10 cellular contexts compared by ENCODE assay signal in genomic region chr17:71975998-71976649, GRCh38.
A peak's percentile ranks its signal among the peaks of the same experiment; 100 is the strongest.
DNase-seq lines count a peak whose midpoint lies in the region; ATAC-seq and TF ChIP-seq lines count a peak whose summit lies in the region.
"Had no signal": no experiment of that assay in that cellular context is flagged by ENCODE, and none has a peak within 500 bp of the region (broad histone marks: within the 10 kb centered on the region; RNA-seq: fewer than 3 reads in every experiment).

No MANE protein-coding gene starts in this region.

- TF ChIP-seq CTCF in H9 (conservative IDR thresholded peaks at IDR 0.05) (no peak), astrocyte of the spinal cord (IDR thresholded peaks at IDR 0.05; ENCODE audit: low read depth, low read length) (no peak)

- no peak overlapping the region for H3K4ac ChIP-seq in H9 (ENCODE audit: low read depth, low read length)

- in situ Hi-C loops in astrocyte of the spinal cord (cut with HindIII; ENCODE audit: low sequenced_read_pairs), result no loop called here

- CTCF ChIA-PET in activated CD4-positive, alpha-beta memory T cell treated with anti-CD3 and anti-CD28 coated beads for 36 hours (lab: Charles Lee), result no interaction called here

- H3K27me3 ChIP-seq in H9 (ENCODE audit: insufficient read depth, low read length) (no peaks in the 10 kb centered on the region), skeletal muscle satellite cell (ENCODE audit: control insufficient read depth, insufficient read depth, low read length) (no peaks in the 10 kb centered on the region)
- H3K27me3 ChIP-seq: neutrophil had no signal

- H3K79me1 ChIP-seq in H9 (ENCODE audit: insufficient read depth, low read depth, low read length, poor library complexity, severe bottlenecking), result no peaks in the 10 kb centered on the region

- H3K79me2 ChIP-seq in H9 (ENCODE audit: insufficient read depth, low read length), result no peaks in the 10 kb centered on the region

- H3K9ac ChIP-seq in H9 (ENCODE audit: extremely low read depth, insufficient read length, low read length) (no peak overlapping the region), skeletal muscle satellite cell (ENCODE audit: low read depth, low read length) (peak overlapping the region; percentile 81)

- H3K27ac ChIP-seq in H9 (ENCODE audit: insufficient read length, low read depth, low read length), result no peak overlapping the region
- H3K27ac ChIP-seq: neutrophil, VCaP had no signal

- no peaks in the 10 kb centered on the region for H3K36me3 Mint-ChIP-seq in H9 (ENCODE audit: insufficient read depth in 1 of 3, low read depth in 3 of 3)
- no peaks in the 10 kb centered on the region for H3K36me3 Mint-ChIP-seq in activated CD4-positive, alpha-beta memory T cell treated with anti-CD3 and anti-CD28 coated beads for 36 hours

- no peak overlapping the region for H3K14ac ChIP-seq in H9 (ENCODE audit: insufficient read depth, low read length)

- POLR2A ChIA-PET in activated CD4-positive, alpha-beta memory T cell treated with anti-CD3 and anti-CD28 coated beads for 36 hours (lab: Charles Lee), result no interaction called here

- H3K4me2 ChIP-seq in H9 (ENCODE audit: insufficient read depth, insufficient read length, low read length), result no peak overlapping the region
- H3K4me2 ChIP-seq in skeletal muscle satellite cell (ENCODE audit: low read length), result peak overlapping the region; percentile 84

- peak; percentile 69 for DNase-seq in H9
- DNase-seq in astrocyte of the spinal cord (ENCODE audit: low read depth, low spot score), result peak; percentile 96
- peak; percentile 58 to 65 for DNase-seq in hippocampal formation (lab: John Stamatoyannopoulos, UW)
- DNase-seq in activated CD4-positive, alpha-beta memory T cell treated with anti-CD3 and anti-CD28 coated beads for 36 hours, result no peak
- DNase-seq in activated T-cell treated with anti-CD3 and anti-CD28 coated beads, Interleukin-2, amount 50 U/mL, for 48 hours, result no peak
- DNase-seq in NCI-H510A (lab: John Stamatoyannopoulos, UW), result no peak

- no peak overlapping the region for H4K8ac ChIP-seq in H9 (replicated peaks; ENCODE audit: insufficient read length, low read depth, low read length)

- no CpG with 5 or more reads among the region's 15 CpGs for WGBS in H9 (ENCODE audit: extremely low coverage, insufficient read length, low lambda C conversion rate)

- H3K27ac Mint-ChIP-seq in H9, result 0 out of 7 replicates have a peak overlapping the region, but pooled peaks of 1 of the 3 experiments have one; percentile 5
- no peak overlapping the region for H3K27ac Mint-ChIP-seq in activated CD4-positive, alpha-beta memory T cell treated with anti-CD3 and anti-CD28 coated beads for 36 hours

- no peak overlapping the region for H2BK120ac ChIP-seq in H9 (ENCODE audit: low read depth, low read length, poor library complexity, severe bottlenecking)

- no peak overlapping the region for H2AFZ ChIP-seq in H9 (ENCODE audit: low read length)

- H3K23ac ChIP-seq in H9 (ENCODE audit: insufficient read length, low read depth, low read length), result no peak overlapping the region

- H3K4me1 ChIP-seq in H9 (ENCODE audit: insufficient read depth, low read length) (no peaks in the 10 kb centered on the region), skeletal muscle satellite cell (ENCODE audit: control insufficient read depth, insufficient read depth, low read length) (peaks cover 19% of the 10 kb centered on the region)

- no peaks in the 10 kb centered on the region for H4K20me1 ChIP-seq in H9 (ENCODE audit: control insufficient read depth, insufficient read depth, insufficient read length)

- ATAC-seq in HG03159 (IDR thresholded peaks at IDR 0.05; ENCODE audit: unreplicated experiment), result no peak

- no peak overlapping the region for H2BK5ac ChIP-seq in H9 (ENCODE audit: insufficient read length, low read length)

- peaks cover 0 to 2% of the 10 kb centered on the region in 2 experiments; a peak in 1 of 5 replicates for H3K9me3 Mint-ChIP-seq in H9
- peaks cover 8% of the 10 kb centered on the region for H3K9me3 Mint-ChIP-seq in activated CD4-positive, alpha-beta memory T cell treated with anti-CD3 and anti-CD28 coated beads for 36 hours

- H3K4me3 ChIP-seq in astrocyte of the spinal cord (ENCODE audit: low read depth, low read length) (no peak overlapping the region), skeletal muscle satellite cell (ENCODE audit: low read length) (peak overlapping the region; percentile 60)

- H3T11ph ChIP-seq in H9 (ENCODE audit: low read length), result no peak overlapping the region

- H2AK5ac ChIP-seq in H9 (ENCODE audit: insufficient read length, low read length), result no peak overlapping the region

- H3K56ac ChIP-seq in H9 (ENCODE audit: insufficient read length, low read depth, low read length), result no peak overlapping the region

- no peaks in the 10 kb centered on the region for H3K36me3 ChIP-seq in skeletal muscle satellite cell (ENCODE audit: insufficient read depth, low read length)
- H3K36me3 ChIP-seq: neutrophil had no signal

- no peaks in the 10 kb centered on the region for H3K23me2 ChIP-seq in H9 (ENCODE audit: insufficient read length, low read depth, low read length, poor library complexity, severe bottlenecking)

- intact Hi-C loops in activated CD4-positive, alpha-beta memory T cell treated with anti-CD3 and anti-CD28 coated beads for 36 hours (cut with micrococcal nuclease), result no loop called here

- H2BK12ac ChIP-seq in H9 (ENCODE audit: insufficient read length, low read depth, low read length), result no peak overlapping the region

- H3K9me3 ChIP-seq in H9 (ENCODE audit: control insufficient read depth, low read depth, low read length) (no peaks in the 10 kb centered on the region), skeletal muscle satellite cell (replicated peaks; ENCODE audit: low read length) (no peaks in the 10 kb centered on the region)
- H3K9me3 ChIP-seq: neutrophil had no signal

- no peak overlapping the region for H2BK15ac ChIP-seq in H9 (ENCODE audit: low read depth, low read length)

- no peak overlapping the region for H4K5ac ChIP-seq in H9 (ENCODE audit: insufficient read length, low read depth, low read length)

- H3K4me1 Mint-ChIP-seq in H9, result peaks cover 3 to 4% of the 10 kb centered on the region in 2 experiments; a peak in 2 of 4 replicates
- H3K4me1 Mint-ChIP-seq in activated CD4-positive, alpha-beta memory T cell treated with anti-CD3 and anti-CD28 coated beads for 36 hours (ENCODE audit: low read depth), result no peaks in the 10 kb centered on the region

- peak overlapping the region; percentile 36 for H3K18ac ChIP-seq in H9 (ENCODE audit: insufficient read length, low read depth, low read length)

- H4K91ac ChIP-seq in H9 (ENCODE audit: insufficient read length, low read depth, low read length), result no peak overlapping the region

- H2BK20ac ChIP-seq in H9 (ENCODE audit: low read depth, low read length, poor library complexity, severe bottlenecking), result no peak overlapping the region

- peaks cover 9% of the 10 kb centered on the region for H3K27me3 Mint-ChIP-seq in H9 (ENCODE audit: low read depth)
- H3K27me3 Mint-ChIP-seq in activated CD4-positive, alpha-beta memory T cell treated with anti-CD3 and anti-CD28 coated beads for 36 hours, result peaks cover 2% of the 10 kb centered on the region

- no peak overlapping the region for H3K4me3 Mint-ChIP-seq in H9
- no peak overlapping the region for H3K4me3 Mint-ChIP-seq in activated CD4-positive, alpha-beta memory T cell treated with anti-CD3 and anti-CD28 coated beads for 36 hours

Comparison
In these comparisons a context has a peak if more than half of its experiments do, and no peak if none do; other contexts are left out.
1. DNase-seq: peak in H9 (single experiment), astrocyte of the spinal cord (single experiment) and hippocampal formation (2 of 2); none in activated CD4-positive, alpha-beta memory T cell treated with anti-CD3 and anti-CD28 coated beads for 36 hours (single experiment), activated T-cell treated with anti-CD3 and anti-CD28 coated beads, Interleukin-2, amount 50 U/mL, for 48 hours (0 of 2) and NCI-H510A (single experiment).